ENCODE assay signal across 20 cellular contexts in the genomic region with DNA sequence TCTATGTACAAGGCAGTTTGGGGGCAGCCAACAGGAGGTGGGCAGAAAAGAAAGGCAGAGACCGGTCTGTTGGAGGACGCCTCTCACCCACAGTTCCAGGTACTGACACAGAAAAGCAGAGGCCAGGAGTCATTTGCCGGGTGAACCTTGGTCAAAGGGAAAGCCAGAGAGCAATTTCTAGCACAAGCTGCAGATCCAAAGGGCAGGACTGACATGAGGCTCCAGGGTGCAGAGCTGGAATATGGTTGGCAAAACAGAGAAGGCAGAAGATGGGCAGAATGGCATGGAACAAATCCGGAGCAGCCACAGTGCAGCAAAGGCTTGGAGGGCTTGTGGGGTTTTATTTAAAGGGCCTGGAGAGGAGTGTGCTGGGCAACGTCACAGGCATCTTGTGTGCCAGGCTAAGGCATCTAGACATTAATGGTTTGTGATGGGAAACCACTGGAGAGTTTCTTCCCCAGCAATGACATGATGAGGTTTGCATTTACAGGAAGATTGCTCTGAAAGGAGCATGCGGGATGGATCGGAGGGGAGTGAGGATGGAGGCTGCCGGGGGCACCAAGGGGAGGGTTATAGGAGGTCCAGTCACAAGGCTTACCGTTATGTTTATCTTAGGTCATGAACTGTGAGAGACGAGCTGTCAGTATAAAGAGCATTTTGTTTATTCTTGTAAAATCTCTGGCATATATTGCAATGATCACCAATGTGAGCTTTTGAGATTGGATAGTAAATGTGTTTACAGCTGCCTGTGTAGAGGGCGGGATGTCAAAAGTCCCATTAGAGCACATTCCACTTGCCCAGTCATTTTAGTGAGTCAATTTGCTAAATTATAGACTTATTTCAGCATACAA. TPM values are rescaled to one million over a fixed set of nuclear protein-coding genes. Genes with fewer than 3 reads are reported as not detected.
"Had no signal": no experiment of that assay in that cellular context is flagged by ENCODE, and none has a peak within 500 bp of the region (broad histone marks: within the 10 kb centered on the region; RNA-seq: fewer than 3 reads in every experiment).

No MANE protein-coding gene starts in this region.

- H3K9me3 Mint-ChIP-seq: activated T-cell treated with anti-CD3 and anti-CD28 coated beads, Interleukin-2, amount 50 U/mL, for 4 hours; endodermal cell; natural killer cell; stimulated activated naive CD8-positive, alpha-beta T cell treated with anti-CD3 and anti-CD28 coated beads, Interleukin-15, Interleukin-2, amounts not matched to agents 100 ng/mL and 50 ng/mL, for 24 hours; type B pancreatic cell had no signal

- H3K4me3 Mint-ChIP-seq: activated T-cell treated with anti-CD3 and anti-CD28 coated beads, Interleukin-2, amount 50 U/mL, for 4 hours; endodermal cell; natural killer cell; stimulated activated naive CD8-positive, alpha-beta T cell treated with anti-CD3 and anti-CD28 coated beads, Interleukin-15, Interleukin-2, amounts not matched to agents 100 ng/mL and 50 ng/mL, for 24 hours; type B pancreatic cell had no signal

- H3K27me3 Mint-ChIP-seq: type B pancreatic cell had no signal

- ATAC-seq: activated T-cell treated with anti-CD3 and anti-CD28 coated beads, Interleukin-2, amount 50 U/mL, for 4 hours; natural killer cell had no signal

- H3K27ac Mint-ChIP-seq: endodermal cell; natural killer cell; stimulated activated naive CD8-positive, alpha-beta T cell treated with anti-CD3 and anti-CD28 coated beads, Interleukin-15, Interleukin-2, amounts not matched to agents 100 ng/mL and 50 ng/mL, for 24 hours; type B pancreatic cell had no signal

- H3K36me3 ChIP-seq: left lung, right atrium auricular region had no signal

- H3K27me3 ChIP-seq: left lung, right atrium auricular region had no signal

- DNase-seq: activated CD4-positive, alpha-beta T cell treated with anti-CD3 and anti-CD28 coated beads for 1 hour; activated CD4-positive, alpha-beta T cell treated with anti-CD3 and anti-CD28 coated beads, Interleukin-2, amount 50 U/mL, for 4 hours; activated effector memory CD4-positive, alpha-beta T cell treated with Interleukin-2 at 50 U/mL for 16 hours; activated naive CD4-positive, alpha-beta T cell treated with anti-CD3 and anti-CD28 coated beads, Interleukin-2, amount 50 U/mL, for 16 hours; activated T-cell treated with anti-CD3 and anti-CD28 coated beads, Interleukin-2, amount 50 U/mL, for 4 hours; dorsolateral prefrontal cortex; endodermal cell; hippocampal formation; left lung; natural killer cell; T1000 had no signal

- H3K4me3 ChIP-seq: dorsolateral prefrontal cortex, left lung, right atrium auricular region had no signal

- H3K4me1 ChIP-seq: left lung, right atrium auricular region had no signal

- H3K4me1 Mint-ChIP-seq: natural killer cell had no signal

- H3K36me3 Mint-ChIP-seq: natural killer cell, type B pancreatic cell had no signal

- H3K9me3 ChIP-seq: left lung, right atrium auricular region had no signal

- H3K27ac ChIP-seq: dorsolateral prefrontal cortex, left lung, right atrium auricular region had no signal

RNA-seq across cellular contexts. Expression of a gene that starts 5.7 kb away (rescaled TPM):
- total RNA-seq: activated T-cell treated with anti-CD3 and anti-CD28 coated beads, Interleukin-2, amount 50 U/mL, for 4 hours; astrocyte; dorsolateral prefrontal cortex; endodermal cell; epithelial cell of proximal tubule; left lung; natural killer cell; posterior vena cava; right atrium auricular region; temporal lobe had no signal
- polyA plus RNA-seq: adipose tissue, keratinocyte had no signal
